9 cellular contexts compared by ENCODE assay signal in genomic region chr2:20617892-20618467, GRCh38. TPM values are rescaled to one million over a fixed set of nuclear protein-coding genes. Genes with fewer than 3 reads are reported as not detected.
DNase-seq lines count a peak whose midpoint lies in the region; ATAC-seq, FAIRE-seq and TF ChIP-seq lines count a peak whose summit lies in the region.
"Had no signal": no experiment of that assay in that cellular context is flagged by ENCODE, and none has a peak within 500 bp of the region (broad histone marks: within the 10 kb centered on the region; RNA-seq: fewer than 3 reads in every experiment).

No MANE protein-coding gene starts in this region.

- peak; percentile 24; the same call in 1 of the 2 replicates for TF ChIP-seq POLR2A in A549 (IDR thresholded peaks at IDR 0.05; ENCODE audit: low read length)

- TF ChIP-seq RAD21 in A549 (conservative IDR thresholded peaks at IDR 0.05 in 1 of 2, IDR thresholded peaks at IDR 0.05 in 1 of 2) = peak; percentile 21 to 30; a peak in 3 of 5 replicates

- no peaks in the 10 kb centered on the region for H3K9me3 Mint-ChIP-seq in nephron
- no peaks in the 10 kb centered on the region for H3K9me3 Mint-ChIP-seq in activated CD4-positive, alpha-beta T cell treated with anti-CD3 and anti-CD28 coated beads, Interleukin-2, amount 10 ng/mL, durations not matched to agents 24 days and 14 days

- no peaks in the 10 kb centered on the region for H3K79me2 ChIP-seq in GM23248 (ENCODE audit: insufficient read depth)
- no peaks in the 10 kb centered on the region for H3K79me2 ChIP-seq in fibroblast of lung (ENCODE audit: control insufficient read depth, insufficient read depth, low read length)

- H3K27me3 ChIP-seq in GM23248 (replicated peaks; ENCODE audit: insufficient read depth) = no peaks in the 10 kb centered on the region
- no peaks in the 10 kb centered on the region for H3K27me3 ChIP-seq in fibroblast of lung (ENCODE audit: control insufficient read depth, insufficient read depth, low read length)

- no peaks in the 10 kb centered on the region for H4K20me1 ChIP-seq in GM23248 (ENCODE audit: insufficient read depth)
- H4K20me1 ChIP-seq in fibroblast of lung (ENCODE audit: control insufficient read depth, extremely low read depth, insufficient read depth, low read length) = no peaks in the 10 kb centered on the region

- intact Hi-C loops in activated CD4-positive, alpha-beta T cell treated with anti-CD3 and anti-CD28 coated beads, Interleukin-2, amount 10 ng/mL, durations not matched to agents 24 days and 14 days (cut with micrococcal nuclease) = no loop called here

- H3K4me1 ChIP-seq in A549 (peaks cover 26% of the 10 kb centered on the region), GM23248 (ENCODE audit: insufficient read depth) (peaks cover 14% of the 10 kb centered on the region), fibroblast of lung (ENCODE audit: control insufficient read depth, extremely low read depth, insufficient read depth, low read length) (peaks cover 30% of the 10 kb centered on the region)

- peak overlapping the region; percentile 81 for H2AFZ ChIP-seq in GM23248
- no peak overlapping the region for H2AFZ ChIP-seq in fibroblast of lung (ENCODE audit: low read length)

- H3K4me2 ChIP-seq in A549 (peak overlapping the region; percentile 59), GM23248 (ENCODE audit: unreplicated experiment) (peak overlapping the region; percentile 53), fibroblast of lung (ENCODE audit: extremely low read depth, insufficient read depth, low read length) (no peak overlapping the region)

- peak overlapping the region; percentile 94 to 99 (median 97) for H3K27ac Mint-ChIP-seq in nephron
- H3K27ac Mint-ChIP-seq in activated CD4-positive, alpha-beta T cell treated with anti-CD3 and anti-CD28 coated beads, Interleukin-2, amount 10 ng/mL, durations not matched to agents 24 days and 14 days = no peak overlapping the region

- in situ Hi-C loops in GM23248 (cut with MboI) = no loop called here

- TF ChIP-seq CTCF in A549 (IDR thresholded peaks at IDR 0.05) (no peak), fibroblast of lung (conservative IDR thresholded peaks at IDR 0.05 in 1 of 2, IDR thresholded peaks at IDR 0.05 in 1 of 2; ENCODE audit: low read depth in 1 of 2, low read length in 2 of 2) (peak; percentile 38 to 68), nephron (IDR thresholded peaks at IDR 0.05; ENCODE audit: unreplicated experiment in 3 of 3) (peak; percentile 31 to 57 (median 54))

- CTCF ChIA-PET in A549 (lab: Yijun Ruan, JAX) = interaction anchor here (0.7 to 7.0 kb wide), 24 partner anchors 12 to 248 kb away, joined by 3 to 112 read pairs (median 5); partner anchors contain the start of genes HS1BP3 and RHOB

- H3K27me3 Mint-ChIP-seq in nephron (ENCODE audit: low read depth) = peaks cover 8% of the 10 kb centered on the region
- H3K27me3 Mint-ChIP-seq in activated CD4-positive, alpha-beta T cell treated with anti-CD3 and anti-CD28 coated beads, Interleukin-2, amount 10 ng/mL, durations not matched to agents 24 days and 14 days = no peaks in the 10 kb centered on the region

- H3K9me2 ChIP-seq in GM23248 (ENCODE audit: insufficient read depth) = no peaks in the 10 kb centered on the region

- no peaks in the 10 kb centered on the region for H3K36me3 ChIP-seq in GM23248 (ENCODE audit: low read depth)
- peaks cover 4% of the 10 kb centered on the region for H3K36me3 ChIP-seq in fibroblast of lung (ENCODE audit: control insufficient read depth, insufficient read depth, low read length)

- H3K36me3 Mint-ChIP-seq in nephron (ENCODE audit: low read depth) = peaks cover 10% of the 10 kb centered on the region
- H3K36me3 Mint-ChIP-seq in activated CD4-positive, alpha-beta T cell treated with anti-CD3 and anti-CD28 coated beads, Interleukin-2, amount 10 ng/mL, durations not matched to agents 24 days and 14 days (ENCODE audit: low read depth) = peaks cover 6% of the 10 kb centered on the region

- H3K9ac ChIP-seq in GM23248 (peak overlapping the region; percentile 94), fibroblast of lung (ENCODE audit: insufficient read depth, low read length) (peak overlapping the region; percentile 51)

- TF ChIP-seq EP300 in A549 (IDR thresholded peaks at IDR 0.05) = no peak; a peak in 1 of 5 replicates

- WGBS in A549 (ENCODE audit: missing lambda C conversion rate) = 39% methylated on average over 14 of the region's 14 CpGs
- 31% methylated on average over 14 of the region's 14 CpGs for whole genome bisulfite sequencing in GM23248 (ENCODE audit: low coverage in 1 of 2, low lambda C conversion rate in 2 of 2, missing lambda C conversion rate in 2 of 2), 2 experiments

- peaks cover 68% of the 10 kb centered on the region for H3K4me1 Mint-ChIP-seq in nephron
- no peaks in the 10 kb centered on the region for H3K4me1 Mint-ChIP-seq in activated CD4-positive, alpha-beta T cell treated with anti-CD3 and anti-CD28 coated beads, Interleukin-2, amount 10 ng/mL, durations not matched to agents 24 days and 14 days

- DNase-seq in A549 (ENCODE audit: low read depth in 1 of 2, low spot score in 1 of 2) (peak; percentile 90 to 95), GM23248 (peak; percentile 99), SKM-1 (lab: John Stamatoyannopoulos, UW; ENCODE audit: unreplicated experiment) (peak; percentile 76), fibroblast of lung (ENCODE audit: low read depth in 2 of 2) (peak; percentile 97 to 100), NCI-H526 (lab: John Stamatoyannopoulos, UW) (no peak)
- no peak for DNase-seq in activated CD4-positive, alpha-beta T cell treated with anti-CD3 and anti-CD28 coated beads, Interleukin-2, amount 10 ng/mL, durations not matched to agents 24 days and 14 days

- H3K9me3 ChIP-seq in A549 (no peaks in the 10 kb centered on the region), GM23248 (ENCODE audit: low read depth) (no peaks in the 10 kb centered on the region), fibroblast of lung (ENCODE audit: control insufficient read depth, insufficient read depth, low read depth, low read length) (no peaks in the 10 kb centered on the region)

- no peak overlapping the region for H3K4me3 Mint-ChIP-seq in nephron
- H3K4me3 Mint-ChIP-seq in activated CD4-positive, alpha-beta T cell treated with anti-CD3 and anti-CD28 coated beads, Interleukin-2, amount 10 ng/mL, durations not matched to agents 24 days and 14 days = no peak overlapping the region

- FAIRE-seq in A549 (lab: Jason Lieb, UNC) = no peak
- FAIRE-seq: endometrium had no signal

- POLR2A ChIA-PET in A549 (lab: Yijun Ruan, JAX) = interaction anchor here (0.5 to 10.2 kb wide), 3 partner anchors 38 to 176 kb away, joined by 3 to 137 read pairs (median 3); partner anchors contain the start of gene RHOB

- H3K4me3 ChIP-seq in A549 (no peak overlapping the region), GM23248 (no peak overlapping the region), fibroblast of lung (replicated peaks in 1 of 4; ENCODE audit: control extremely low read depth in 1 of 4, insufficient read depth in 1 of 4, low read depth in 3 of 4, low read length in 4 of 4) (no peak overlapping the region)

- H3K27ac ChIP-seq in A549 (peak overlapping the region; percentile 89 to 90), GM23248 (peak overlapping the region; percentile 93), fibroblast of lung (ENCODE audit: insufficient read depth, low read length) (peak overlapping the region; percentile 92)

- H3F3A ChIP-seq in GM23248 (ENCODE audit: insufficient read depth) = no peaks in the 10 kb centered on the region

- peak; percentile 87 to 94 for ATAC-seq in A549
- ATAC-seq in GM21619 (IDR thresholded peaks at IDR 0.05; ENCODE audit: unreplicated experiment) = no peak

TF ChIP-seq in A549, 52 proteins besides CTCF, POLR2A, EP300 and RAD21 (continues in another document):
- TF ChIP-seq FOSL2 (IDR thresholded peaks at IDR 0.05) (no peak), FOSL2 (CRISPR knock-in tag; IDR thresholded peaks at IDR 0.05) (peak; percentile 43), HEYL (CRISPR knock-in tag; IDR thresholded peaks at IDR 0.05) (no peak), MAFK (IDR thresholded peaks at IDR 0.05; ENCODE audit: partially characterized antibody) (peak; percentile 20)

RNA-seq across cellular contexts. Expression of gene HS1BP3, which starts 32.9 kb away (rescaled TPM):
- polyA plus RNA-seq in A549 (2011; rRNA removed) (12.4 and 13.8 TPM in 2 replicates), A549 (2017; fragmentation: RNase III; extraction: RNeasy Plus Mini Kit Qiagen cat#74134 plus additional on column Dnase treatment) (17.7 to 23.5 TPM (median 20.5 TPM) in 3 replicates), GM23248 (2016; fragmentation: Nextera tagmentation; extraction: Ambion mirVana) (10.6 and 10.9 TPM in 2 replicates), fibroblast of lung (17.8 and 21.6 TPM in 2 replicates)
- polyA plus RNA-seq in A549 (2012; cell fraction: cytosol; rRNA removed) = 19.3 and 23.8 TPM in 2 replicates
- 35.4 and 36.6 TPM in 2 replicates for polyA plus RNA-seq in A549 (2012; cell fraction: nucleus; rRNA removed)
- polyA minus RNA-seq in A549 (2011; rRNA and poly(A)+ RNA removed) = 17.5 and 21.2 TPM in 2 replicates
- total RNA-seq in GM23248 (2014; rRNA removed; shearing (Covaris generic)) = 10.5 and 17.1 TPM in 2 replicates
- 32.4 and 38.1 TPM in 2 replicates for total RNA-seq in fibroblast of lung
- polyA plus RNA-seq in fibroblast of lung (2012) = 23.7 and 27.9 TPM in 2 replicates
- polyA minus RNA-seq in fibroblast of lung (ENCODE audit: low replicate concordance) = 29.4 and 34.9 TPM in 2 replicates
- total RNA-seq in activated CD4-positive, alpha-beta T cell treated with anti-CD3 and anti-CD28 coated beads, Interleukin-2, amount 10 ng/mL, durations not matched to agents 24 days and 14 days = 7.1 and 8.9 TPM in 2 replicates

RNA-seq across cellular contexts. Expression of gene GDF7, which starts 49.0 kb away (rescaled TPM):
- 0.05 and 0.09 TPM in 2 replicates for polyA plus RNA-seq in A549 (2011; rRNA removed)
- polyA plus RNA-seq in A549 (2012; cell fraction: cytosol; rRNA removed) = 0.01 and 0.04 TPM in 2 replicates
- 0.02 and 0.07 TPM in 2 replicates for polyA plus RNA-seq in A549 (2012; cell fraction: nucleus; rRNA removed)
- 0.03 TPM in 3 replicates for polyA plus RNA-seq in A549 (2017; fragmentation: RNase III; extraction: RNeasy Plus Mini Kit Qiagen cat#74134 plus additional on column Dnase treatment)
- polyA minus RNA-seq in A549 (2011; rRNA and poly(A)+ RNA removed) = 0.17 and 0.19 TPM in 2 replicates
- not detected in 2 replicates for total RNA-seq in GM23248 (2014; rRNA removed; shearing (Covaris generic))
- 0.03 TPM in 1 of 2 replicates, not detected in the other for polyA plus RNA-seq in GM23248 (2016; fragmentation: Nextera tagmentation; extraction: Ambion mirVana)
- total RNA-seq in fibroblast of lung = under 0.01 and 0.33 TPM in 2 replicates
- 0.02 TPM in 1 of 2 replicates, not detected in the other for polyA plus RNA-seq in fibroblast of lung
- polyA plus RNA-seq in fibroblast of lung (2012) = 0.02 and 0.05 TPM in 2 replicates
- polyA minus RNA-seq in fibroblast of lung (ENCODE audit: low replicate concordance) = 0.04 TPM in 2 replicates
- 0.26 TPM in 2 replicates for total RNA-seq in activated CD4-positive, alpha-beta T cell treated with anti-CD3 and anti-CD28 coated beads, Interleukin-2, amount 10 ng/mL, durations not matched to agents 24 days and 14 days

Comparison
In these comparisons a context has a peak if more than half of its experiments do, and no peak if none do; other contexts are left out.
1. DNase-seq: peak in A549 (2 of 2), GM23248 (single experiment), SKM-1 (single experiment) and fibroblast of lung (2 of 2); none in NCI-H526 (0 of 2) and activated CD4-positive, alpha-beta T cell treated with anti-CD3 and anti-CD28 coated beads, Interleukin-2, amount 10 ng/mL, durations not matched to agents 24 days and 14 days (single experiment).
2. Peak in every context shown above with its lines, with median percentiles within 50 percentile points of each other: H3K27ac ChIP-seq.